ENCODE assay signal across 10 cellular contexts in the genomic region with DNA sequence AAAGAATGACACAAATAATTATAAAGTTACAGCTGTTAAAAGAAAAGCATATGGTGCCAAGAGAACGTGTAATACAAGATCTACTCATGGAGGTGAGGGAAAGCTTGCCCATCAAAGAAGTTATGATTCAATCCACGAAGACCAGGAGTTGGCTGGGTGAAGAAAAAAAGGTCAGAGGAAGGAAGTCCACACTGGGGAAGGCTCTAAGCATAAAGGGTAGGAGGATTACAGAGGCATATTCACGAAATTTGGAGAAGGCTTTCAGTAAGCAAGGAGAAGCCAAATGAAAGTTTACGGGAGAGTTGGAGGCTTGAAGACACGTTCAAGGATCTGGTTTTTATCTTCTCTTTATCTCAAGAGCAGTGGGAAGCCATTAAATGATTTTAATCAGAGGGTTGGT. TPM values are rescaled to one million over a fixed set of nuclear protein-coding genes. Genes with fewer than 3 reads are reported as not detected.
DNase-seq lines count a peak whose midpoint lies in the region; ATAC-seq and TF ChIP-seq lines count a peak whose summit lies in the region.
"Had no signal": no experiment of that assay in that cellular context is flagged by ENCODE, and none has a peak within 500 bp of the region (broad histone marks: within the 10 kb centered on the region; RNA-seq: fewer than 3 reads in every experiment).

No MANE protein-coding gene starts in this region.

- TF ChIP-seq CTCF in MM.1S (IDR thresholded peaks at IDR 0.05; ENCODE audit: low read length) (no peak), adrenal gland (IDR thresholded peaks at IDR 0.05) (no peak), nephron (IDR thresholded peaks at IDR 0.05; ENCODE audit: unreplicated experiment in 3 of 3) (no peak)

- H2AFZ ChIP-seq in MM.1S (ENCODE audit: low read length): no peak overlapping the region

- H3K9me3 Mint-ChIP-seq in CD4-positive, CD25-positive, alpha-beta regulatory T cell: peaks cover 0 to 2% (median 0%) of the 10 kb centered on the region in 7 donors
- no peaks in the 10 kb centered on the region for H3K9me3 Mint-ChIP-seq in nephron

- intact Hi-C loops in adrenal gland (cut with DNase I): no loop called here

- H3K9me3 ChIP-seq in CD4-positive, CD25-positive, alpha-beta regulatory T cell (ENCODE audit: control insufficient read depth in 2 of 2, low read length in 2 of 2): no peaks in the 10 kb centered on the region
- H3K9me3 ChIP-seq in MM.1S (replicated peaks; ENCODE audit: insufficient read depth, low read length): no peaks in the 10 kb centered on the region
- H3K9me3 ChIP-seq in adrenal gland (replicated peaks in 1 of 3): no peaks in the 10 kb centered on the region

- ATAC-seq in CD4-positive, CD25-positive, alpha-beta regulatory T cell (ENCODE audit: low read depth in 2 of 2): no peak
- ATAC-seq in HG02571 (IDR thresholded peaks at IDR 0.05; ENCODE audit: unreplicated experiment): no peak

- peaks cover 24% of the 10 kb centered on the region for H3K79me2 ChIP-seq in MM.1S (ENCODE audit: low read length)

- no peaks in the 10 kb centered on the region for H3K36me3 ChIP-seq in CD4-positive, CD25-positive, alpha-beta regulatory T cell (ENCODE audit: control insufficient read depth, insufficient read depth, low read length)
- H3K36me3 ChIP-seq in MM.1S (replicated peaks; ENCODE audit: insufficient read depth, low read length) (no peaks in the 10 kb centered on the region), adrenal gland (replicated peaks in 1 of 2) (no peaks in the 10 kb centered on the region)

- peak overlapping the region; percentile 78 for H3K27ac ChIP-seq in CD4-positive, CD25-positive, alpha-beta regulatory T cell (ENCODE audit: insufficient read depth, low read length, poor library complexity, severe bottlenecking)
- H3K27ac ChIP-seq in MM.1S (ENCODE audit: low read length) (no peak overlapping the region), adrenal gland (peak overlapping the region in 3 of 5 donors; percentile 16 to 97 (median 74))

- peaks cover 4% of the 10 kb centered on the region for H3K36me3 Mint-ChIP-seq in CD4-positive, CD25-positive, alpha-beta regulatory T cell
- no peaks in the 10 kb centered on the region for H3K36me3 Mint-ChIP-seq in nephron (ENCODE audit: low read depth)

- no peaks in the 10 kb centered on the region for H3K27me3 ChIP-seq in CD4-positive, CD25-positive, alpha-beta regulatory T cell (ENCODE audit: control insufficient read depth, insufficient read depth, low read length)
- H3K27me3 ChIP-seq in MM.1S (replicated peaks; ENCODE audit: insufficient read depth, low read length): no peaks in the 10 kb centered on the region
- H3K27me3 ChIP-seq in adrenal gland: no peaks in the 10 kb centered on the region

- H3K27me3 Mint-ChIP-seq in CD4-positive, CD25-positive, alpha-beta regulatory T cell: no peaks in the 10 kb centered on the region
- peaks cover 12% of the 10 kb centered on the region for H3K27me3 Mint-ChIP-seq in nephron (ENCODE audit: low read depth)

- H4K20me1 ChIP-seq in MM.1S (ENCODE audit: insufficient read depth, low read length): no peaks in the 10 kb centered on the region

- peaks cover 16 to 56% (median 44%) of the 10 kb centered on the region in 4 donors for H3K4me1 Mint-ChIP-seq in CD4-positive, CD25-positive, alpha-beta regulatory T cell
- peaks cover 20% of the 10 kb centered on the region for H3K4me1 Mint-ChIP-seq in nephron

- no peak for DNase-seq in CD4-positive, CD25-positive, alpha-beta regulatory T cell
- no peak for DNase-seq in MM.1S
- DNase-seq in adrenal gland: no peak
- no peak for DNase-seq in NCI-H226
- DNase-seq in retina: no peak
- DNase-seq in COLO829 (ENCODE audit: low spot score): no peak
- DNase-seq: NCI-H1105 treated with DMSO at 0.1 percent for 48 hours, nucleus accumbens had no signal

- TF ChIP-seq POLR2A in adrenal gland (IDR thresholded peaks at IDR 0.05): no peak

- H3F3A ChIP-seq in MM.1S (ENCODE audit: insufficient read depth, low read length): peaks cover 8% of the 10 kb centered on the region

- WGBS in adrenal gland, 4 donors: 69 to 75% (median 72%) methylated on average over 5 of the region's 5 CpGs

- H3K4me3 Mint-ChIP-seq in CD4-positive, CD25-positive, alpha-beta regulatory T cell: peak overlapping the region; percentile 85 to 98 (median 96)
- peak overlapping the region; percentile 93 to 99 (median 94) for H3K4me3 Mint-ChIP-seq in nephron

- H3K4me1 ChIP-seq in CD4-positive, CD25-positive, alpha-beta regulatory T cell (ENCODE audit: control insufficient read depth, insufficient read depth, low read length, poor library complexity, severe bottlenecking): peaks cover 31% of the 10 kb centered on the region
- H3K4me1 ChIP-seq in MM.1S (ENCODE audit: low read length): peaks cover 37% of the 10 kb centered on the region
- peaks cover 12 to 25% of the 10 kb centered on the region in 2 donors for H3K4me1 ChIP-seq in adrenal gland (replicated peaks in 1 of 2)

- H3K4me3 ChIP-seq in CD4-positive, CD25-positive, alpha-beta regulatory T cell (ENCODE audit: low read depth, low read length): peak overlapping the region; percentile 80
- H3K4me3 ChIP-seq in MM.1S (ENCODE audit: low read length): no peak overlapping the region
- no peak overlapping the region for H3K4me3 ChIP-seq in adrenal gland

- no peaks in the 10 kb centered on the region for H3K9me2 ChIP-seq in MM.1S (replicated peaks; ENCODE audit: insufficient read depth, low read length)

- no peak overlapping the region for H3K9ac ChIP-seq in MM.1S (ENCODE audit: low read length)

- H3K4me2 ChIP-seq in MM.1S (ENCODE audit: low read depth, low read length): peak overlapping the region; percentile 42; the same call in 1 of the 2 replicates

- H3K27ac Mint-ChIP-seq in CD4-positive, CD25-positive, alpha-beta regulatory T cell: peak overlapping the region; percentile 98 to 99 (median 98)
- peak overlapping the region; percentile 88 to 95 (median 92) for H3K27ac Mint-ChIP-seq in nephron

RNA-seq across cellular contexts. Expression of gene TGFBR2, which starts 1.8 kb away (rescaled TPM):
- 57.4 TPM for total RNA-seq in CD4-positive, CD25-positive, alpha-beta regulatory T cell
- polyA plus RNA-seq in CD4-positive, CD25-positive, alpha-beta regulatory T cell: 10 to 100 TPM; 35.8 to 92.6 (median 61.0) TPM
- 100 to 1,000 TPM; 142 to 296 (median 178) TPM for total RNA-seq in adrenal gland
- 100 to 1,000 TPM in 1 of 3 donors, 10 to 100 TPM in 2; 19.1 to 128 (median 20.8) TPM for polyA plus RNA-seq in adrenal gland
